ENCODE assay signal across 1 cellular context in genomic region chr1:214602764-214603657, GRCh38.
TF ChIP-seq lines count a peak whose summit lies in the region.

Gene CENPF, plus strand, starts transcription at chr1:214603195. Its CDS starts 10,560 bp downstream, at chr1:214613755.

TF ChIP-seq in WTC11, 78 proteins besides CTCF, POLR2A, EP300 and RAD21 (continued from another document):
- TF ChIP-seq ZNF281 (CRISPR knock-in tag; IDR thresholded peaks at IDR 0.05) = peak; percentile 8; the same call in 1 of the 2 replicates
- TF ChIP-seq MYBL2 (CRISPR knock-in tag; IDR thresholded peaks at IDR 0.05) = peak; percentile 100
- TF ChIP-seq ESRRA (CRISPR knock-in tag; IDR thresholded peaks at IDR 0.05; ENCODE audit: borderline replicate concordance) = 0 out of 2 replicates have a peak, but pooled peaks have one; percentile 48
- no peak for TF ChIP-seq ZNF396 (CRISPR knock-in tag; IDR thresholded peaks at IDR 0.05; ENCODE audit: borderline replicate concordance)
- TF ChIP-seq USF2 (CRISPR knock-in tag; IDR thresholded peaks at IDR 0.05) = peak; percentile 85
- TF ChIP-seq ETV6 (CRISPR knock-in tag; IDR thresholded peaks at IDR 0.05) = peak; percentile 65; the same call in 1 of the 2 replicates
- 0 out of 2 replicates have a peak, but pooled peaks have one; percentile 57 for TF ChIP-seq CREB1 (CRISPR knock-in tag; IDR thresholded peaks at IDR 0.05)
- TF ChIP-seq E2F4 (CRISPR knock-in tag; IDR thresholded peaks at IDR 0.05; ENCODE audit: borderline replicate concordance, low read depth) = peak; percentile 89
- peak; percentile 75; the same call in 1 of the 2 replicates for TF ChIP-seq CREM (CRISPR knock-in tag; IDR thresholded peaks at IDR 0.05)
- TF ChIP-seq NFYB (CRISPR knock-in tag; conservative IDR thresholded peaks at IDR 0.05; ENCODE audit: low read depth) = peak; percentile 89
- TF ChIP-seq FOXP4 (CRISPR knock-in tag; IDR thresholded peaks at IDR 0.05) = peak; percentile 21; the same call in 1 of the 2 replicates
- TF ChIP-seq USF1 (CRISPR knock-in tag; IDR thresholded peaks at IDR 0.05) = peak; percentile 87
